ENCODE assay signal across 13 cellular contexts in genomic region chr1:199590708-199591107, GRCh38.
DNase-seq lines count a peak whose midpoint lies in the region; ATAC-seq lines count a peak whose summit lies in the region.
"Had no signal": no experiment of that assay in that cellular context is flagged by ENCODE, and none has a peak within 500 bp of the region (broad histone marks: within the 10 kb centered on the region; RNA-seq: fewer than 3 reads in every experiment).

No MANE protein-coding gene starts in this region.

- peak; percentile 89 for ATAC-seq in GM18867 (IDR thresholded peaks at IDR 0.05; ENCODE audit: unreplicated experiment)
- ATAC-seq in GM21447 (IDR thresholded peaks at IDR 0.05; ENCODE audit: unreplicated experiment), result peak; percentile 93
- ATAC-seq in HG03095 (IDR thresholded peaks at IDR 0.05; ENCODE audit: unreplicated experiment), result peak; percentile 97
- ATAC-seq: T-helper 17 cell had no signal

- no peaks in the 10 kb centered on the region for H3K36me3 ChIP-seq in trophoblast cell (ENCODE audit: control insufficient read depth in 1 of 2, insufficient read depth in 2 of 2, low read length in 2 of 2)
- H3K36me3 ChIP-seq: Peyer's patch had no signal

- no peak overlapping the region for H3K9ac ChIP-seq in trophoblast cell (ENCODE audit: low read length)
- H3K9ac ChIP-seq: KMS-11 had no signal

- no peak overlapping the region for H4K12ac ChIP-seq in trophoblast cell (ENCODE audit: low read depth, low read length)

- peaks cover 6% of the 10 kb centered on the region in 2 experiments for H3K4me1 ChIP-seq in trophoblast cell (ENCODE audit: control insufficient read depth in 1 of 2, insufficient read depth in 2 of 2, low read length in 2 of 2)
- H3K4me1 ChIP-seq: Caco-2, Peyer's patch had no signal

- no peak overlapping the region for H3K27ac Mint-ChIP-seq in activated CD4-positive, alpha-beta memory T cell treated with anti-CD3 and anti-CD28 coated beads for 36 hours
- H3K27ac Mint-ChIP-seq: T-helper 17 cell had no signal

- peaks cover 1% of the 10 kb centered on the region for H3K9me3 ChIP-seq in trophoblast cell (ENCODE audit: insufficient read depth, low read depth, low read length)
- H3K9me3 ChIP-seq: Caco-2, Peyer's patch had no signal

- no peaks in the 10 kb centered on the region for H3K79me1 ChIP-seq in trophoblast cell (ENCODE audit: low read length)

- H4K91ac ChIP-seq in trophoblast cell (ENCODE audit: low read depth, low read length), result no peak overlapping the region

- H3K9me3 Mint-ChIP-seq in activated CD4-positive, alpha-beta memory T cell treated with anti-CD3 and anti-CD28 coated beads for 36 hours, result no peaks in the 10 kb centered on the region

- no peak overlapping the region for H3K4me3 ChIP-seq in trophoblast cell (ENCODE audit: low read depth, low read length)
- H3K4me3 ChIP-seq: Peyer's patch had no signal

- no peak overlapping the region for H2AK5ac ChIP-seq in trophoblast cell (ENCODE audit: low read length)

- CTCF ChIA-PET in activated CD4-positive, alpha-beta memory T cell treated with anti-CD3 and anti-CD28 coated beads for 36 hours (lab: Charles Lee), result no interaction called here

- no peak overlapping the region for H3K4ac ChIP-seq in trophoblast cell (ENCODE audit: low read depth, low read length)

- no peak overlapping the region for H2BK12ac ChIP-seq in trophoblast cell (ENCODE audit: low read length)

- POLR2A ChIA-PET in activated CD4-positive, alpha-beta memory T cell treated with anti-CD3 and anti-CD28 coated beads for 36 hours (lab: Charles Lee), result no interaction called here

- H3K79me2 ChIP-seq in trophoblast cell (ENCODE audit: control insufficient read depth, insufficient read depth, low read length, poor library complexity), result no peaks in the 10 kb centered on the region

- no peaks in the 10 kb centered on the region for H3K36me3 Mint-ChIP-seq in activated CD4-positive, alpha-beta memory T cell treated with anti-CD3 and anti-CD28 coated beads for 36 hours

- DNase-seq in dermis blood vessel endothelial cell (peak; percentile 39), trophoblast cell (no peak), NCI-H1417 (lab: John Stamatoyannopoulos, UW) (no peak)
- DNase-seq in activated CD4-positive, alpha-beta memory T cell treated with anti-CD3 and anti-CD28 coated beads for 36 hours, result no peak
- DNase-seq: activated CD8-positive, alpha-beta memory T cell treated with anti-CD3 and anti-CD28 coated beads for 24 hours; Caco-2; Peyer's patch; stimulated activated CD4-positive, alpha-beta T cell treated with anti-CD3 and anti-CD28 coated beads, Interleukin-4, amount 100 ng/mL, for 1 hour; T-helper 17 cell had no signal

- intact Hi-C loops in activated CD4-positive, alpha-beta memory T cell treated with anti-CD3 and anti-CD28 coated beads for 36 hours (cut with micrococcal nuclease), result no loop called here

- H3K18ac ChIP-seq in trophoblast cell (ENCODE audit: low read length), result no peak overlapping the region

- H3K27me3 ChIP-seq in trophoblast cell (ENCODE audit: insufficient read depth, low read length), result no peaks in the 10 kb centered on the region
- H3K27me3 ChIP-seq: Peyer's patch had no signal

- no peak overlapping the region for H2BK120ac ChIP-seq in trophoblast cell (ENCODE audit: insufficient read depth, low read length, poor library complexity)

- H3K27ac ChIP-seq in trophoblast cell (ENCODE audit: low read depth, low read length), result no peak overlapping the region
- H3K27ac ChIP-seq: KMS-11, Peyer's patch had no signal

- no peak overlapping the region for H3K4me3 Mint-ChIP-seq in activated CD4-positive, alpha-beta memory T cell treated with anti-CD3 and anti-CD28 coated beads for 36 hours
- H3K4me3 Mint-ChIP-seq: T-helper 17 cell had no signal

- WGBS in trophoblast cell (ENCODE audit: extremely low coverage, insufficient coverage, insufficient read length), result no CpG with 5 or more reads among the region's 2 CpGs

- H3K14ac ChIP-seq in trophoblast cell (ENCODE audit: low read length), result no peak overlapping the region

- H3K23ac ChIP-seq in trophoblast cell (ENCODE audit: low read length), result no peak overlapping the region

- H3K4me2 ChIP-seq in trophoblast cell (ENCODE audit: low read length), result no peak overlapping the region
- H3K4me2 ChIP-seq: KMS-11 had no signal

- H3K4me1 Mint-ChIP-seq in activated CD4-positive, alpha-beta memory T cell treated with anti-CD3 and anti-CD28 coated beads for 36 hours (ENCODE audit: low read depth), result peaks cover 4% of the 10 kb centered on the region

- no peak overlapping the region for H4K8ac ChIP-seq in trophoblast cell (ENCODE audit: low read depth, low read length)

- no peak overlapping the region for H2AFZ ChIP-seq in trophoblast cell (ENCODE audit: insufficient read depth, low read length, poor library complexity)

- peaks cover 5% of the 10 kb centered on the region for H3K27me3 Mint-ChIP-seq in activated CD4-positive, alpha-beta memory T cell treated with anti-CD3 and anti-CD28 coated beads for 36 hours

- H2BK5ac ChIP-seq in trophoblast cell (ENCODE audit: low read depth, low read length, poor library complexity), result no peak overlapping the region
